ENCODE assay signal across 13 cellular contexts in genomic region chr16:48885456-48885855, GRCh38.
DNase-seq lines count a peak whose midpoint lies in the region; ATAC-seq lines count a peak whose summit lies in the region.
"Had no signal": no experiment of that assay in that cellular context is flagged by ENCODE, and none has a peak within 500 bp of the region (broad histone marks: within the 10 kb centered on the region; RNA-seq: fewer than 3 reads in every experiment).

No MANE protein-coding gene starts in this region.

- no peaks in the 10 kb centered on the region for H3K36me3 Mint-ChIP-seq in naive thymus-derived CD8-positive, alpha-beta T cell

- DNase-seq in cardiac septum (ENCODE audit: low spot score): peak; percentile 60
- DNase-seq in Right ventricle myocardium superior: no peak
- DNase-seq in NCI-H2171 (lab: John Stamatoyannopoulos, UW): peak; percentile 26
- peak; percentile 81 for DNase-seq in cerebellum (ENCODE audit: low spot score)
- DNase-seq in NOMO-1 (lab: John Stamatoyannopoulos, UW; ENCODE audit: unreplicated experiment in 2 of 2): no peak
- DNase-seq in naive thymus-derived CD8-positive, alpha-beta T cell: no peak
- DNase-seq: ACHN; BE2C; Caco-2; CD4-positive, alpha-beta T cell; DMS79 treated with DMSO at 0.1 percent for 48 hours had no signal

- H3K27ac Mint-ChIP-seq in naive thymus-derived CD8-positive, alpha-beta T cell: no peak overlapping the region
- H3K27ac Mint-ChIP-seq: CD4-positive, alpha-beta T cell had no signal

- H3K4me3 Mint-ChIP-seq in naive thymus-derived CD8-positive, alpha-beta T cell: no peak overlapping the region
- H3K4me3 Mint-ChIP-seq: CD4-positive, alpha-beta T cell had no signal

- peaks cover 0 to 9% (median 2%) of the 10 kb centered on the region in 9 donors for H3K9me3 Mint-ChIP-seq in naive thymus-derived CD8-positive, alpha-beta T cell
- H3K9me3 Mint-ChIP-seq: CD4-positive, alpha-beta T cell had no signal

- ATAC-seq in Right ventricle myocardium superior (ENCODE audit: poor library complexity): no peak
- ATAC-seq in HG03432 (IDR thresholded peaks at IDR 0.05; ENCODE audit: unreplicated experiment): no peak
- ATAC-seq in naive thymus-derived CD8-positive, alpha-beta T cell: no peak
- ATAC-seq: GM12878 had no signal

- POLR2A ChIA-PET in naive thymus-derived CD8-positive, alpha-beta T cell (lab: Charles Lee): no interaction called here

- intact Hi-C loops in cardiac septum (cut with DNase I): no loop called here
- intact Hi-C loops in Right ventricle myocardium superior (cut with DNase I): no loop called here

- no peaks in the 10 kb centered on the region for H3K4me1 Mint-ChIP-seq in naive thymus-derived CD8-positive, alpha-beta T cell

- no peaks in the 10 kb centered on the region for H3K27me3 Mint-ChIP-seq in naive thymus-derived CD8-positive, alpha-beta T cell
- H3K27me3 Mint-ChIP-seq: CD4-positive, alpha-beta T cell had no signal

Comparison
In these comparisons a context has a peak if more than half of its experiments do, and no peak if none do; other contexts are left out.
1. DNase-seq: peak in cardiac septum (single experiment), NCI-H2171 (single experiment) and cerebellum (single experiment); none in Right ventricle myocardium superior (single experiment), NOMO-1 (0 of 2) and naive thymus-derived CD8-positive, alpha-beta T cell (0 of 10).